ENCODE assay signal across 8 cellular contexts in the genomic region with DNA sequence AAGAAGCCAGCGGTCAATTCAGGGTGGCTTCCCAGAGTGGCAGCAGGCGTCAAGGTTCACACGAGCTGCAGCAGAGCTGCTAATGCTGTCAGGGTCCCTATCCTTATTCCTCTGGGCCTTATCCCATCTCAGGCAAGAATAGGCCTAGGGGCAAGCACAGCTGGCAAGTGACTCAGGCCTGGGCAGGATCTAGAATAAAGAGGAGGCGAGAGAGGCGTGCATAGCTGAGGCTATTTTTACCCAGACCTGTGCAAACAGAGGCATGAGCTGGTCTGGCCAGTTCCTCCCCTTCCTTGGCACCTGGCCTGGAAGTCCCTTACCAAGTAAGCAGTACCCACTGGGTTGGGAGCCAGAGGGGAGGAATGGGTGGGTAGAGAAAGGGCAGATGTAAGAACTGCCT. TPM values are rescaled to one million over a fixed set of nuclear protein-coding genes. Genes with fewer than 3 reads are reported as not detected.
DNase-seq lines count a peak whose midpoint lies in the region; ATAC-seq and TF ChIP-seq lines count a peak whose summit lies in the region.

No MANE protein-coding gene starts in this region.

- H2AFZ ChIP-seq in MM.1S (ENCODE audit: low read length) = peak overlapping the region; percentile 46

- peak; percentile 93 for ATAC-seq in GM18520 (IDR thresholded peaks at IDR 0.05; ENCODE audit: unreplicated experiment)

- H3K4me3 ChIP-seq in MM.1S (ENCODE audit: low read length) (no peak overlapping the region), choroid plexus epithelial cell (ENCODE audit: low read depth, low read length) (no peak overlapping the region), prostate gland (no peak overlapping the region)

- no peaks in the 10 kb centered on the region for H4K20me1 ChIP-seq in MM.1S (ENCODE audit: insufficient read depth, low read length)

- H3K79me2 ChIP-seq in MM.1S (ENCODE audit: low read length) = no peaks in the 10 kb centered on the region

- H3K27ac Mint-ChIP-seq in HFFc6 = no peak overlapping the region
- H3K27ac Mint-ChIP-seq in activated T-helper 1 cell treated with anti-CD3 and anti-CD28 coated beads, Interleukin-12 subunit alpha, Interleukin-12 subunit beta, Interleukin-2, Interleukin-4 antibody, amounts not matched to agents 30 ng/mL and 10 ng/mL and 1 ng/mL, durations not matched to agents 14 hours and 24 hours and 36 hours = no peak overlapping the region

- H3K27ac ChIP-seq in MM.1S (ENCODE audit: low read length) (peak overlapping the region; percentile 89), prostate gland (peak overlapping the region; percentile 78 to 89)

- H3K36me3 Mint-ChIP-seq in HFFc6 (ENCODE audit: low read depth) = no peaks in the 10 kb centered on the region
- H3K36me3 Mint-ChIP-seq in activated T-helper 1 cell treated with anti-CD3 and anti-CD28 coated beads, Interleukin-12 subunit alpha, Interleukin-12 subunit beta, Interleukin-2, Interleukin-4 antibody, amounts not matched to agents 30 ng/mL and 10 ng/mL and 1 ng/mL, durations not matched to agents 14 hours and 24 hours and 36 hours (ENCODE audit: low read depth) = no peaks in the 10 kb centered on the region

- H3K4me3 Mint-ChIP-seq in HFFc6 = no peak overlapping the region
- no peak overlapping the region for H3K4me3 Mint-ChIP-seq in activated T-helper 1 cell treated with anti-CD3 and anti-CD28 coated beads, Interleukin-12 subunit alpha, Interleukin-12 subunit beta, Interleukin-2, Interleukin-4 antibody, amounts not matched to agents 30 ng/mL and 10 ng/mL and 1 ng/mL, durations not matched to agents 14 hours and 24 hours and 36 hours

- peaks cover 14% of the 10 kb centered on the region for H3K4me1 Mint-ChIP-seq in HFFc6 (ENCODE audit: low read depth)
- H3K4me1 Mint-ChIP-seq in activated T-helper 1 cell treated with anti-CD3 and anti-CD28 coated beads, Interleukin-12 subunit alpha, Interleukin-12 subunit beta, Interleukin-2, Interleukin-4 antibody, amounts not matched to agents 30 ng/mL and 10 ng/mL and 1 ng/mL, durations not matched to agents 14 hours and 24 hours and 36 hours (ENCODE audit: low read depth) = no peaks in the 10 kb centered on the region

- H3K9me2 ChIP-seq in MM.1S (replicated peaks; ENCODE audit: insufficient read depth, low read length) = no peaks in the 10 kb centered on the region

- H3F3A ChIP-seq in MM.1S (ENCODE audit: insufficient read depth, low read length) = peaks cover 8% of the 10 kb centered on the region; the same call in 1 of the 2 replicates

- H3K27me3 ChIP-seq in MM.1S (replicated peaks; ENCODE audit: insufficient read depth, low read length) = no peaks in the 10 kb centered on the region
- no peaks in the 10 kb centered on the region for H3K27me3 ChIP-seq in prostate gland (replicated peaks; ENCODE audit: insufficient read depth)

- 37% methylated on average over 5 of the region's 5 CpGs for WGBS in prostate gland

- H3K9me3 Mint-ChIP-seq in HFFc6 = no peaks in the 10 kb centered on the region
- H3K9me3 Mint-ChIP-seq in activated T-helper 1 cell treated with anti-CD3 and anti-CD28 coated beads, Interleukin-12 subunit alpha, Interleukin-12 subunit beta, Interleukin-2, Interleukin-4 antibody, amounts not matched to agents 30 ng/mL and 10 ng/mL and 1 ng/mL, durations not matched to agents 14 hours and 24 hours and 36 hours = no peaks in the 10 kb centered on the region

- no peak for TF ChIP-seq CTCF in HFFc6 (IDR thresholded peaks at IDR 0.05)
- TF ChIP-seq CTCF in MM.1S (IDR thresholded peaks at IDR 0.05; ENCODE audit: low read length) = no peak
- TF ChIP-seq CTCF in choroid plexus epithelial cell (conservative IDR thresholded peaks at IDR 0.05; ENCODE audit: low read depth, low read length) = no peak
- TF ChIP-seq CTCF in prostate gland (IDR thresholded peaks at IDR 0.05) = peak in 1 of 4 experiments; percentile 5

- peak overlapping the region; percentile 31 for H3K9ac ChIP-seq in MM.1S (ENCODE audit: low read length)

- H3K9me3 ChIP-seq in MM.1S (replicated peaks; ENCODE audit: insufficient read depth, low read length) (no peaks in the 10 kb centered on the region), prostate gland (no peaks in the 10 kb centered on the region)

- H3K36me3 ChIP-seq in MM.1S (replicated peaks; ENCODE audit: insufficient read depth, low read length) (no peaks in the 10 kb centered on the region; the same call in 1 of the 2 replicates), prostate gland (no peaks in the 10 kb centered on the region)

- intact Hi-C loops in prostate gland (cut with DNase I) = no loop called here
- intact Hi-C loops in activated T-helper 1 cell treated with anti-CD3 and anti-CD28 coated beads, Interleukin-12 subunit alpha, Interleukin-12 subunit beta, Interleukin-2, Interleukin-4 antibody, amounts not matched to agents 30 ng/mL and 10 ng/mL and 1 ng/mL, durations not matched to agents 14 hours and 24 hours and 36 hours (cut with micrococcal nuclease) = no loop called here

- H3K27me3 Mint-ChIP-seq in HFFc6 (ENCODE audit: insufficient read depth) = peaks cover 3% of the 10 kb centered on the region
- H3K27me3 Mint-ChIP-seq in activated T-helper 1 cell treated with anti-CD3 and anti-CD28 coated beads, Interleukin-12 subunit alpha, Interleukin-12 subunit beta, Interleukin-2, Interleukin-4 antibody, amounts not matched to agents 30 ng/mL and 10 ng/mL and 1 ng/mL, durations not matched to agents 14 hours and 24 hours and 36 hours (ENCODE audit: insufficient read depth) = peaks cover 9% of the 10 kb centered on the region

- peak overlapping the region; percentile 58 for H3K4me2 ChIP-seq in MM.1S (ENCODE audit: low read depth, low read length)

- DNase-seq in HFFc6 = peak; percentile 39
- peak; percentile 88 for DNase-seq in MM.1S
- peak; percentile 18 for DNase-seq in choroid plexus epithelial cell (ENCODE audit: low read depth)
- peak; percentile 94 for DNase-seq in prostate gland (ENCODE audit: low spot score)
- no peak for DNase-seq in T-helper 1 cell
- DNase-seq in activated T-helper 1 cell treated with anti-CD3 and anti-CD28 coated beads, Interleukin-12 subunit alpha, Interleukin-12 subunit beta, Interleukin-2, Interleukin-4 antibody, amounts not matched to agents 30 ng/mL and 10 ng/mL and 1 ng/mL, durations not matched to agents 14 hours and 24 hours and 36 hours (ENCODE audit: low spot score) = no peak
- no peak for DNase-seq in NCI-H2107 (lab: John Stamatoyannopoulos, UW)

- peak; percentile 19 for TF ChIP-seq POLR2A in prostate gland (IDR thresholded peaks at IDR 0.05)

- H3K4me1 ChIP-seq in MM.1S (ENCODE audit: low read length) (peaks cover 47% of the 10 kb centered on the region), prostate gland (replicated peaks) (peaks cover 15% of the 10 kb centered on the region)

RNA-seq across cellular contexts. Expression of a gene that starts 12.2 kb away (rescaled TPM):
- not detected for total RNA-seq in HFFc6 (2021; fragmentation: NEBNext Ultra II Directional; extraction: Animal tissue kit (Norgen Biotek cat#: 25700))
- 100 to 1,000 TPM in 1 of 2 donors, 10 to 100 TPM in 1; 98.5 to 226 TPM for total RNA-seq in prostate gland
- total RNA-seq in activated T-helper 1 cell treated with anti-CD3 and anti-CD28 coated beads, Interleukin-12 subunit alpha, Interleukin-12 subunit beta, Interleukin-2, Interleukin-4 antibody, amounts not matched to agents 30 ng/mL and 10 ng/mL and 1 ng/mL, durations not matched to agents 14 hours and 24 hours and 36 hours = 0.69 and 0.88 TPM in 2 replicates

Comparison
In these comparisons a context has a peak if more than half of its experiments do, and no peak if none do; other contexts are left out.
1. DNase-seq: peak in HFFc6 (single experiment), MM.1S (single experiment), choroid plexus epithelial cell (single experiment) and prostate gland (single experiment); none in T-helper 1 cell (0 of 5), activated T-helper 1 cell treated with anti-CD3 and anti-CD28 coated beads, Interleukin-12 subunit alpha, Interleukin-12 subunit beta, Interleukin-2, Interleukin-4 antibody, amounts not matched to agents 30 ng/mL and 10 ng/mL and 1 ng/mL, durations not matched to agents 14 hours and 24 hours and 36 hours (single experiment) and NCI-H2107 (single experiment).
2. RNA of a gene that starts 12.2 kb away (total RNA-seq): 98.5 to 226 TPM in prostate gland; 0.69 to 0.88 TPM in activated T-helper 1 cell treated with anti-CD3 and anti-CD28 coated beads, Interleukin-12 subunit alpha, Interleukin-12 subunit beta, Interleukin-2, Interleukin-4 antibody, amounts not matched to agents 30 ng/mL and 10 ng/mL and 1 ng/mL, durations not matched to agents 14 hours and 24 hours and 36 hours and not detected in HFFc6; every median in the first group is over 10 times any median in the second.